Comparison of ENCODE assay signal across 15 cellular contexts in genomic region chr2:12769492-12770105, GRCh38. TPM values are rescaled to one million over a fixed set of nuclear protein-coding genes. Genes with fewer than 3 reads are reported as not detected.
DNase-seq lines count a peak whose midpoint lies in the region; ATAC-seq, FAIRE-seq and TF ChIP-seq lines count a peak whose summit lies in the region.
"Had no signal": no experiment of that assay in that cellular context is flagged by ENCODE, and none has a peak within 500 bp of the region (broad histone marks: within the 10 kb centered on the region; RNA-seq: fewer than 3 reads in every experiment).

No MANE protein-coding gene starts in this region.

- POLR2A ChIA-PET in HepG2 (lab: Yijun Ruan, JAX) = no interaction called here

- FAIRE-seq in HepG2 (lab: Jason Lieb, UNC) = no peak

- BruUV-seq in HepG2 (replicated peaks; lab: Mats Ljungman, UMichigan) = no TSS peak

- no peak for TF ChIP-seq RAD21 in HepG2 (CRISPR knock-in tag; IDR thresholded peaks at IDR 0.05)

- DNase-seq in right lobe of liver (peak in 1 of 3 donors; percentile 45), HepG2 (ENCODE audit: low spot score) (no peak), cardiac fibroblast (ENCODE audit: low read depth in 2 of 2) (peak; percentile 56 to 77), inferior parietal cortex (ENCODE audit: extremely low spot score) (peak; percentile 24), uterus (peak; percentile 43 to 61), mesothelial cell of epicardium (ENCODE audit: low spot score in 2 of 2, unreplicated experiment in 2 of 2) (no peak), OCI-M1 (lab: John Stamatoyannopoulos, UW) (no peak), NCI-H510A (lab: John Stamatoyannopoulos, UW) (no peak)
- DNase-seq: activated CD4-positive, alpha-beta T cell treated with anti-CD3 and anti-CD28 coated beads, Interleukin-2, amount 10 ng/mL, durations not matched to agents 24 days and 14 days; activated naive CD8-positive, alpha-beta T cell treated with anti-CD3 and anti-CD28 coated beads for 36 hours; cerebellar nuclear complex; COR-L47; NCI-H2081; stimulated activated CD4-positive, alpha-beta T cell treated with anti-CD3 and anti-CD28 coated beads, Interleukin-1b, Interleukin-23, amount 100 ng/mL, for 48 hours; transverse colon had no signal

- H3K9me3 Mint-ChIP-seq in mesothelial cell of epicardium = peaks cover 2% of the 10 kb centered on the region
- H3K9me3 Mint-ChIP-seq: activated CD4-positive, alpha-beta T cell treated with anti-CD3 and anti-CD28 coated beads, Interleukin-2, amount 10 ng/mL, durations not matched to agents 24 days and 14 days; activated naive CD8-positive, alpha-beta T cell treated with anti-CD3 and anti-CD28 coated beads for 36 hours had no signal

- H3K27ac ChIP-seq in right lobe of liver (no peak overlapping the region), HepG2 (ENCODE audit: extremely low read length, insufficient read depth, low read length) (no peak overlapping the region), uterus (no peak overlapping the region)
- H3K27ac ChIP-seq: transverse colon had no signal

- peak; percentile 34 to 67 (median 52) for ATAC-seq in right lobe of liver
- ATAC-seq in HepG2 = no peak

- TF ChIP-seq POLR2A in right lobe of liver (IDR thresholded peaks at IDR 0.05) = no peak
- no peak for TF ChIP-seq POLR2A in HepG2 (IDR thresholded peaks at IDR 0.05; ENCODE audit: insufficient read depth in 1 of 2, low read depth in 2 of 2, low read length in 2 of 2)
- TF ChIP-seq POLR2A in uterus (IDR thresholded peaks at IDR 0.05) = no peak

- in situ Hi-C loops in HepG2 (cut with HindIII; ENCODE audit: extremely low pct_ligation_motif_present, low pct_unique_long_range_greater_than_20kb) = no loop called here

- no peaks in the 10 kb centered on the region for H3K36me3 ChIP-seq in right lobe of liver
- H3K36me3 ChIP-seq in HepG2 (replicated peaks in 1 of 2; ENCODE audit: control insufficient read depth in 1 of 2, insufficient read depth in 2 of 2, low read length in 2 of 2) = no peaks in the 10 kb centered on the region
- H3K36me3 ChIP-seq in uterus = no peaks in the 10 kb centered on the region
- H3K36me3 ChIP-seq: transverse colon had no signal

- no peaks in the 10 kb centered on the region for H4K20me1 ChIP-seq in HepG2 (ENCODE audit: insufficient read depth, low read length)

- H3K9me3 ChIP-seq in right lobe of liver (no peaks in the 10 kb centered on the region), HepG2 (ENCODE audit: low read length) (peaks cover 8% of the 10 kb centered on the region; the same call in 1 of the 2 replicates), uterus (no peaks in the 10 kb centered on the region)
- H3K9me3 ChIP-seq: transverse colon had no signal

- 19% methylated on average over 9 of the region's 9 CpGs for WGBS in right lobe of liver (ENCODE audit: insufficient coverage, low coverage, low lambda C conversion rate, missing lambda C conversion rate)
- 68% methylated on average over 9 of the region's 9 CpGs for WGBS in HepG2 (ENCODE audit: low lambda C conversion rate)

- no peak overlapping the region for H3K9ac ChIP-seq in HepG2 (ENCODE audit: insufficient read depth, low read depth, low read length)

- no peak overlapping the region for H2AFZ ChIP-seq in HepG2 (ENCODE audit: low read length)

- H3K79me2 ChIP-seq in HepG2 (ENCODE audit: insufficient read depth, low read length) = no peaks in the 10 kb centered on the region

- CTCF ChIA-PET in HepG2 (lab: Yijun Ruan, JAX; ENCODE audit: low intra/inter-chr PET ratio, low total read pairs) = no interaction called here

- H3K4me1 ChIP-seq in right lobe of liver (no peaks in the 10 kb centered on the region), HepG2 (ENCODE audit: insufficient read depth, low read length) (peaks cover 7% of the 10 kb centered on the region; the same call in 1 of the 2 replicates), uterus (no peaks in the 10 kb centered on the region)
- H3K4me1 ChIP-seq: transverse colon had no signal

- intact Hi-C loops in right lobe of liver (cut with DNase I) (no loop called here), HepG2 (cut with micrococcal nuclease; ENCODE audit: unreplicated experiment) (no loop called here), uterus (cut with DNase I; ENCODE audit: low total_unique reads) (no loop called here)

- H3K4me2 ChIP-seq in HepG2 (ENCODE audit: low read depth, low read length) = no peak overlapping the region

- peaks cover 18% of the 10 kb centered on the region for H3K4me1 Mint-ChIP-seq in mesothelial cell of epicardium
- H3K4me1 Mint-ChIP-seq: activated CD4-positive, alpha-beta T cell treated with anti-CD3 and anti-CD28 coated beads, Interleukin-2, amount 10 ng/mL, durations not matched to agents 24 days and 14 days had no signal

- H3K27me3 ChIP-seq in right lobe of liver = no peaks in the 10 kb centered on the region
- no peaks in the 10 kb centered on the region for H3K27me3 ChIP-seq in HepG2 (ENCODE audit: control insufficient read depth in 1 of 2, insufficient read depth in 2 of 2, low read length in 2 of 2)
- no peaks in the 10 kb centered on the region for H3K27me3 ChIP-seq in uterus
- H3K27me3 ChIP-seq: transverse colon had no signal

- H3K36me3 Mint-ChIP-seq in mesothelial cell of epicardium = no peaks in the 10 kb centered on the region
- H3K36me3 Mint-ChIP-seq: activated naive CD8-positive, alpha-beta T cell treated with anti-CD3 and anti-CD28 coated beads for 36 hours had no signal

- H3K27ac Mint-ChIP-seq in mesothelial cell of epicardium = no peak overlapping the region
- H3K27ac Mint-ChIP-seq: activated CD4-positive, alpha-beta T cell treated with anti-CD3 and anti-CD28 coated beads, Interleukin-2, amount 10 ng/mL, durations not matched to agents 24 days and 14 days; activated naive CD8-positive, alpha-beta T cell treated with anti-CD3 and anti-CD28 coated beads for 36 hours had no signal

- no peak overlapping the region for H3K4me3 ChIP-seq in right lobe of liver
- no peak overlapping the region for H3K4me3 ChIP-seq in HepG2 (replicated peaks in 1 of 3; ENCODE audit: insufficient read depth in 1 of 3, low read depth in 2 of 3, low read length in 3 of 3)
- no peak overlapping the region for H3K4me3 ChIP-seq in cardiac fibroblast (replicated peaks in 1 of 2; ENCODE audit: low read depth in 2 of 2, low read length in 2 of 2)
- H3K4me3 ChIP-seq in uterus = no peak overlapping the region
- H3K4me3 ChIP-seq: transverse colon had no signal

- TF ChIP-seq EP300 in HepG2 (IDR thresholded peaks at IDR 0.05; ENCODE audit: low read depth in 2 of 2, low read length in 2 of 2) (no peak), HepG2 (CRISPR knock-in tag; IDR thresholded peaks at IDR 0.05; ENCODE audit: borderline replicate concordance) (no peak)

- H3K4me3 Mint-ChIP-seq in mesothelial cell of epicardium = no peak overlapping the region
- H3K4me3 Mint-ChIP-seq: activated CD4-positive, alpha-beta T cell treated with anti-CD3 and anti-CD28 coated beads, Interleukin-2, amount 10 ng/mL, durations not matched to agents 24 days and 14 days; activated naive CD8-positive, alpha-beta T cell treated with anti-CD3 and anti-CD28 coated beads for 36 hours had no signal

- peaks cover 45% of the 10 kb centered on the region for H3K27me3 Mint-ChIP-seq in mesothelial cell of epicardium (ENCODE audit: low read depth)

- TF ChIP-seq CTCF in right lobe of liver (IDR thresholded peaks at IDR 0.05) = no peak
- no peak for TF ChIP-seq CTCF in HepG2 (CRISPR knock-in tag; IDR thresholded peaks at IDR 0.05)
- no peak for TF ChIP-seq CTCF in cardiac fibroblast (IDR thresholded peaks at IDR 0.05; ENCODE audit: low read depth, low read length)
- no peak for TF ChIP-seq CTCF in uterus (IDR thresholded peaks at IDR 0.05)
- no peak for TF ChIP-seq CTCF in mesothelial cell of epicardium (IDR thresholded peaks at IDR 0.05; ENCODE audit: unreplicated experiment)

TF ChIP-seq in HepG2, 621 proteins besides CTCF, POLR2A, EP300 and RAD21 (continues in another document):
- TF ChIP-seq ZNF468 (CRISPR knock-in tag; IDR thresholded peaks at IDR 0.05) = no peak

RNA-seq across cellular contexts. Expression of gene TRIB2, which starts 52.9 kb away (rescaled TPM):
- total RNA-seq in right lobe of liver (10 to 100 TPM in 5 of 6 experiments, 1 to 10 TPM in 1; 9.1 to 24.4 (median 15.3) TPM), HepG2 (2016; rRNA removed; fragmentation: Illumina TruSeq; extraction: Trizol) (1.3 and 2.3 TPM in 2 replicates), uterus (10 to 100 TPM; 23.8 to 83.6 (median 40.1) TPM), mesothelial cell of epicardium (21.1 to 25.4 TPM (median 23.7 TPM) in 3 replicates)
- total RNA-seq in HepG2 (2016; cell fraction: cytosol; rRNA removed; fragmentation: Illumina TruSeq; extraction: Trizol; ENCODE audit: low read depth) = 0.26 and 0.61 TPM in 2 replicates
- 1.2 and 1.3 TPM in 2 replicates for total RNA-seq in HepG2 (2016; cell fraction: insoluble cytoplasmic fraction; rRNA removed; fragmentation: Illumina TruSeq; extraction: Trizol)
- 0.77 and 1.2 TPM in 2 replicates for total RNA-seq in HepG2 (2016; cell fraction: membrane; rRNA removed; fragmentation: Illumina TruSeq; extraction: Trizol)
- 1.6 and 3.2 TPM in 2 replicates for total RNA-seq in HepG2 (2016; cell fraction: nucleus; rRNA removed; fragmentation: Illumina TruSeq; extraction: Trizol)
- 0.68 and 1.1 TPM in 2 replicates for polyA plus RNA-seq in HepG2 (2011; rRNA removed)
- 0.67 and 0.88 TPM in 2 replicates for polyA plus RNA-seq in HepG2 (2011; cell fraction: cytosol; rRNA removed)
- polyA plus RNA-seq in HepG2 (2011; cell fraction: nucleus; rRNA removed) = 3.9 and 4.0 TPM in 2 replicates
- 1.4 and 2.5 TPM in 2 replicates for polyA plus RNA-seq in HepG2 (2012)
- 0.32 and 0.33 TPM in 2 replicates for polyA plus RNA-seq in HepG2 (2016; cell fraction: cytosol; fragmentation: Illumina TruSeq; extraction: Trizol; ENCODE audit: low read depth)
- 1.0 and 1.4 TPM in 2 replicates for polyA plus RNA-seq in HepG2 (2016; cell fraction: insoluble cytoplasmic fraction; fragmentation: Illumina TruSeq; extraction: Trizol; ENCODE audit: low read depth)
- polyA plus RNA-seq in HepG2 (2016; cell fraction: membrane; fragmentation: Illumina TruSeq; extraction: Trizol; ENCODE audit: low read depth) = 1.3 TPM in 2 replicates
- polyA plus RNA-seq in HepG2 (2016; cell fraction: nucleus; fragmentation: Illumina TruSeq; extraction: Trizol; ENCODE audit: insufficient read depth, low read depth) = 4.2 and 4.5 TPM in 2 replicates
- 1.1 TPM in 1 of 2 replicates, not detected in the other for polyA minus RNA-seq in HepG2 (2011; rRNA and poly(A)+ RNA removed; ENCODE audit: low replicate concordance)
- 0.49 and 0.62 TPM in 2 replicates for polyA minus RNA-seq in HepG2 (2011; cell fraction: cytosol; rRNA and poly(A)+ RNA removed)
- polyA minus RNA-seq in HepG2 (2011; cell fraction: nucleus; rRNA and poly(A)+ RNA removed) = 3.2 and 4.1 TPM in 2 replicates

Comparison
In these comparisons a context has a peak if more than half of its experiments do, and no peak if none do; other contexts are left out.
1. DNase-seq: peak in cardiac fibroblast (2 of 2), inferior parietal cortex (single experiment) and uterus (2 of 2); none in HepG2 (single experiment), mesothelial cell of epicardium (0 of 2), OCI-M1 (single experiment) and NCI-H510A (single experiment).